In genomic region chr18:3665780-3666525, GRCh38 we compare ENCODE assay signal across 8 cellular contexts.
DNase-seq lines count a peak whose midpoint lies in the region; ATAC-seq and TF ChIP-seq lines count a peak whose summit lies in the region.

No MANE protein-coding gene starts in this region.

- peak; percentile 74 for DNase-seq in Daoy (ENCODE audit: low read depth)
- peak; percentile 96 for DNase-seq in NCI-H510A treated with DMSO at 0.1 percent for 48 hours (lab: John Stamatoyannopoulos, UW)
- DNase-seq in activated CD4-positive, alpha-beta T cell treated with anti-CD3 and anti-CD28 coated beads, Interleukin-2, amount 50 U/mL, for 24 hours (ENCODE audit: low read depth in 1 of 2, low spot score in 1 of 2): peak; percentile 43 to 70
- DNase-seq in ecto neural progenitor cell (ENCODE audit: low spot score): peak; percentile 84
- peak; percentile 76 to 86 (median 80) for DNase-seq in right lobe of liver
- peak; percentile 72 for DNase-seq in stimulated activated CD4-positive, alpha-beta T cell treated with anti-CD3 and anti-CD28 coated beads, Interleukin-4, amount 100 ng/mL, for 1 hour

- intact Hi-C loops in right lobe of liver (cut with DNase I): loop anchor here (10.0 kb wide), 3 partner anchors 81 to 381 kb away; partner anchors contain the start of gene TGIF1 (in 1 of the 2)

- H3K9me3 ChIP-seq in right lobe of liver: no peaks in the 10 kb centered on the region

- H3K4me3 ChIP-seq in right lobe of liver: peak overlapping the region in 2 of 3 donors; percentile 17 to 33

- H3K27me3 ChIP-seq in right lobe of liver: no peaks in the 10 kb centered on the region

- ATAC-seq in HG03159 (IDR thresholded peaks at IDR 0.05; ENCODE audit: unreplicated experiment): peak; percentile 62
- ATAC-seq in right lobe of liver: peak; percentile 94 to 97 (median 96)
- no peak for ATAC-seq in GM18520 (IDR thresholded peaks at IDR 0.05; ENCODE audit: unreplicated experiment)

- H3K4me1 ChIP-seq in right lobe of liver: peaks cover 0 to 27% (median 0%) of the 10 kb centered on the region in 4 donors

- 4% methylated on average over 18 of the region's 20 CpGs for WGBS in right lobe of liver (ENCODE audit: insufficient coverage, low coverage, low lambda C conversion rate, missing lambda C conversion rate)

- H3K36me3 ChIP-seq in right lobe of liver: no peaks in the 10 kb centered on the region

- TF ChIP-seq POLR2A in right lobe of liver (IDR thresholded peaks at IDR 0.05): peak; percentile 49

- H3K27ac ChIP-seq in right lobe of liver: peak overlapping the region; percentile 56 to 82 (median 68)

- TF ChIP-seq CTCF in right lobe of liver (IDR thresholded peaks at IDR 0.05): peak; percentile 88 to 99 (median 94)
